Comparison of ENCODE assay signal across 8 cellular contexts in the genomic region with DNA sequence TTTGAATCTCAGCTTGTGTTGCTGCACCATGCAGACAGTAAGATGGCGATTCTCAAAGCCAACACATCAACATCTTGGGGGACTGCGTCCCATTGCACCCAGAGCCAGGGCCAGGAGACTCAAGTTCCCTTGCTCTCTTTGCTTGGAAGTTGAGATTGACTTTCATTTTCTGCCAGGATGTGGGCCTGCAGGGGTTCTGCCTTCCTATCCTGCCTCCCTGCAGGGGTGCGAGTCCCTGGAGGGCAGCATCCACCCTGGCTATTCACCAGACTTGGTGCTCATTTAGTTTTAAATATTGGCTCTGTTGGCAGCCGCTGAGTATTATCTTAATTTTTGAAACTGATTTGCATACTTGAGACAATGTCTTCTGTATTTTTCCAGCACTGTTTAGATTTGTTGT.
"Had no signal": no experiment of that assay in that cellular context is flagged by ENCODE, and none has a peak within 500 bp of the region (broad histone marks: within the 10 kb centered on the region; RNA-seq: fewer than 3 reads in every experiment).

No MANE protein-coding gene starts in this region.

- DNase-seq: H7, HFFc6, IMR-90, KG1 had no signal

- H3K4me2 ChIP-seq: GM23338 had no signal

- H3K4me3 Mint-ChIP-seq: GM23338, HFFc6 had no signal

- H3K4me1 Mint-ChIP-seq: GM23338 had no signal

- H3K36me3 ChIP-seq: HAP-1 had no signal

- ATAC-seq: GM23338, HCT116, K562 had no signal

- H3K4me1 ChIP-seq: HAP-1 had no signal

- H3K4me3 ChIP-seq: GM23338, HAP-1, K562 had no signal

- H3K27ac Mint-ChIP-seq: GM23338, HFFc6 had no signal

- H3K9me3 ChIP-seq: HAP-1 had no signal
